ENCODE assay signal across 8 cellular contexts in the genomic region with DNA sequence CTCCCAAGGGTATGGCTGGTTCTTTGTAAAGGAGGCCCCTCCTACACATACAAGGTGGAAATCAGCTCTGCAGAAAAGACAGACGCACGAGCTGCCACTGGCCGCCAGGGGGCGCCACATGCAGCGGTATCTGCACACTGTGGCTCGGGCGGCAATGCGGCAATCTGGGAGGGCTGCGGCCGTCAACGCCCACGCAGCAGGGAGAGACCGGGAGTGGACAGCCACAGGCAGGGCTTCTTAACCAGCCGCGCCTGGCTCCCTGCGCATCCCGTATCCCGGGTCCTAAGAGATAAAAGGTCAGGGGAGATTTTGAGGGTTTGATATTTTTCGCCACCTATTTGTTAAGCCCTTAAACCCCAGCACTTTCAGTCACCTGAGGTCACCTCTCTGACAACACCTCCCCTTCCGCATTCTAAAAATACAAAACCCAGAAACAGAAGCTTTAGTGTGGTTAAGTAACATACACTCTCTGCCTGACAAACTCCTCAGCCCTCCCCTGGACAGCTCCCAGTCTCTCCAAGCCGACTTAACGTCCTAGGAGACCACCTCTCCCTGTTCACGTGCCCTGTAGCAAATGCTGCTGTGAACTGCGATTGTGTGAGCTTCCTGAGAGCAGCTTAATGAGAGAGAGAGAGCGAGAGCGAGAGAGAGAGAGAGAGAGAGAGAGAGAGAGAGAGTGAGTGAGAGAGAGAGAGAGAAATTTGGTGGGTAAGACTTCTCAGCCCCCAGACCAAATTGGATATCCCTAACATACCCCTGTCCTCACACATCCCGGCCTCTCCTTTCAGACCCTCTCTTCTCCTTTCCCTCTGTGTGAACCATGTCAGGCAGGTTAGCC. TPM values are rescaled to one million over a fixed set of nuclear protein-coding genes. Genes with fewer than 3 reads are reported as not detected.
DNase-seq lines count a peak whose midpoint lies in the region; ATAC-seq and TF ChIP-seq lines count a peak whose summit lies in the region.

No MANE protein-coding gene starts in this region.

- intact Hi-C loops in right lobe of liver (cut with DNase I), result loop anchor here in 1 of 2 donors (10.0 kb wide), 1 partner anchor 165 kb away; no protein-coding TSS in a partner anchor

- H3K9me3 ChIP-seq in right lobe of liver, result no peaks in the 10 kb centered on the region

- peak; percentile 70 for ATAC-seq in GM19328 (IDR thresholded peaks at IDR 0.05; ENCODE audit: unreplicated experiment)
- peak; percentile 78 for ATAC-seq in HG03457 (IDR thresholded peaks at IDR 0.05; ENCODE audit: unreplicated experiment)
- peak; percentile 85 to 95 (median 89) for ATAC-seq in right lobe of liver

- TF ChIP-seq CTCF in right lobe of liver (IDR thresholded peaks at IDR 0.05), result peak; percentile 83 to 98 (median 95)

- peaks cover 0 to 7% (median 0%) of the 10 kb centered on the region in 4 donors for H3K4me1 ChIP-seq in right lobe of liver

- peaks cover 0 to 5% of the 10 kb centered on the region in 2 donors for H3K27me3 ChIP-seq in right lobe of liver

- no peaks in the 10 kb centered on the region for H3K36me3 ChIP-seq in right lobe of liver

- no peak for TF ChIP-seq POLR2A in right lobe of liver (IDR thresholded peaks at IDR 0.05)

- WGBS in right lobe of liver (ENCODE audit: insufficient coverage, low coverage, low lambda C conversion rate, missing lambda C conversion rate), result 7% methylated on average over 23 of the region's 27 CpGs

- no peak overlapping the region for H3K27ac ChIP-seq in right lobe of liver

- no peak overlapping the region for H3K4me3 ChIP-seq in right lobe of liver

- peak; percentile 96 for DNase-seq in CD1c-positive myeloid dendritic cell (ENCODE audit: extremely low spot score)
- DNase-seq in NCI-H526 (lab: John Stamatoyannopoulos, UW), result peak; percentile 66 to 93
- DNase-seq in activated CD4-positive, alpha-beta T cell treated with anti-CD3 and anti-CD28 coated beads, Interleukin-2, amount 50 U/mL, for 4 hours, result peak; percentile 84
- DNase-seq in dermis blood vessel endothelial cell, result peak; percentile 81
- peak; percentile 72 to 84 (median 83) for DNase-seq in right lobe of liver
- DNase-seq in stimulated activated CD8-positive, alpha-beta memory T cell treated with anti-CD3 and anti-CD28 coated beads, Interleukin-12 subunit alpha, Interleukin-12 subunit beta, amount 100 ng/mL, for 1 hour (ENCODE audit: low read depth), result peak; percentile 85

RNA-seq across cellular contexts. Expression of gene KCNA2, which starts 13.5 kb away (rescaled TPM):
- total RNA-seq in dermis blood vessel endothelial cell (not detected in 2 replicates), right lobe of liver (under 1 TPM in 3 of 6 experiments, not detected in 3; 0.04 to 0.10 (median 0.07) TPM)

RNA-seq across cellular contexts. Expression of gene KCNA3, which starts 55.1 kb away (rescaled TPM):
- total RNA-seq in dermis blood vessel endothelial cell, result not detected in 2 replicates
- 1 to 10 TPM in 1 of 6 experiments, under 1 TPM in 5; 0.09 to 1.2 (median 0.45) TPM for total RNA-seq in right lobe of liver
